ENCODE assay signal across 1 cellular context in the genomic region with DNA sequence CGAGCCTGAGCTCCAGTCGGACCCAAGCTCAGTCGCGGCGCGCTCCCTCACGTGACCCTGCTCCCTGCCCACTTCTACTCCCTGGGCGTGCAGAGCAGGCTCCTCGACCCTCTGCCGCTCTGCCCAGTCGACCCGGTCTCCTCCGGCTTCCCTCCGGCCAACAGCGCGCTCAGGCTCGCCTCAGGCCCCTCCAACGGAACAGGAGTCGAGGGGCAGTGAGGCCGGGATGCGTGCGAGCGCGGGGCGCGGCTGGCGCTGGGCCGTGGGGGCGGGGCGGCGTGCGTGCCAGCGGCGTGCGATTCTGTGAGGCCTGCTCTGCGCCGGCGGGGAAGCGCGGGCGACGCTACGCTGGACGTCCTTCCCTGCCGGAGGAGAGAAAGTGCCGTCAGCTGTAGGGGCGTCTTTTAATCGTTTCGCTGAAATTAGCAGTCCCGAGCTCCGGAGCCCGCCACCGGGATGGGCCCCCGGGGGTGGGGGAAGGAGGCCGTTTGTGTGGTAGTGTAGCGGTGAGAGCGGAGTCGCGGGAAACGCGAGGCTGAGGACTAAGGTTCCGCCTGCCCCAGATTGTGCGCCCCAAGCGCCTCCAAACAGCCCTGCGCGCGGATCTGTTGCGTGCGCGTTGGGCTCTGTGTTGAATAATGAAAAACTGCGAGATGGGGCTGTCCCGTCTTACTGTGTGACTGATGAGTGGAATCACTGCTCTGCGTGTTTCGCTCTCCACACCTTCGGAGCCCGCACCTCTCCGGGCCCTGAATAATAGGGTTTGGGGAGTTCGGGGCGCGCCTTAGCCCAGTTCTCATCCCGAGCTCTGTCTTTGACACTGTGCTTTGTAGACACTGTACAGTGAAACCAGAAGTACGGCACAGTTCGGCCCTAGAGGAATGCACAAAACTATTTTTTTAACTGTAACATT.
TF ChIP-seq lines count a peak whose summit lies in the region.

A gene with protein sequence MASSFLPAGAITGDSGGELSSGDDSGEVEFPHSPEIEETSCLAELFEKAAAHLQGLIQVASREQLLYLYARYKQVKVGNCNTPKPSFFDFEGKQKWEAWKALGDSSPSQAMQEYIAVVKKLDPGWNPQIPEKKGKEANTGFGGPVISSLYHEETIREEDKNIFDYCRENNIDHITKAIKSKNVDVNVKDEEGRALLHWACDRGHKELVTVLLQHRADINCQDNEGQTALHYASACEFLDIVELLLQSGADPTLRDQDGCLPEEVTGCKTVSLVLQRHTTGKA (minus strand): TSS at position 217 of the 913 bp plus-strand sequence. CDS start 311 bp downstream, outside the sequence.

TF ChIP-seq in HepG2, 621 proteins besides CTCF, POLR2A, EP300 and RAD21 (continued from another document and continues in another):
- TF ChIP-seq, protein P1, sequence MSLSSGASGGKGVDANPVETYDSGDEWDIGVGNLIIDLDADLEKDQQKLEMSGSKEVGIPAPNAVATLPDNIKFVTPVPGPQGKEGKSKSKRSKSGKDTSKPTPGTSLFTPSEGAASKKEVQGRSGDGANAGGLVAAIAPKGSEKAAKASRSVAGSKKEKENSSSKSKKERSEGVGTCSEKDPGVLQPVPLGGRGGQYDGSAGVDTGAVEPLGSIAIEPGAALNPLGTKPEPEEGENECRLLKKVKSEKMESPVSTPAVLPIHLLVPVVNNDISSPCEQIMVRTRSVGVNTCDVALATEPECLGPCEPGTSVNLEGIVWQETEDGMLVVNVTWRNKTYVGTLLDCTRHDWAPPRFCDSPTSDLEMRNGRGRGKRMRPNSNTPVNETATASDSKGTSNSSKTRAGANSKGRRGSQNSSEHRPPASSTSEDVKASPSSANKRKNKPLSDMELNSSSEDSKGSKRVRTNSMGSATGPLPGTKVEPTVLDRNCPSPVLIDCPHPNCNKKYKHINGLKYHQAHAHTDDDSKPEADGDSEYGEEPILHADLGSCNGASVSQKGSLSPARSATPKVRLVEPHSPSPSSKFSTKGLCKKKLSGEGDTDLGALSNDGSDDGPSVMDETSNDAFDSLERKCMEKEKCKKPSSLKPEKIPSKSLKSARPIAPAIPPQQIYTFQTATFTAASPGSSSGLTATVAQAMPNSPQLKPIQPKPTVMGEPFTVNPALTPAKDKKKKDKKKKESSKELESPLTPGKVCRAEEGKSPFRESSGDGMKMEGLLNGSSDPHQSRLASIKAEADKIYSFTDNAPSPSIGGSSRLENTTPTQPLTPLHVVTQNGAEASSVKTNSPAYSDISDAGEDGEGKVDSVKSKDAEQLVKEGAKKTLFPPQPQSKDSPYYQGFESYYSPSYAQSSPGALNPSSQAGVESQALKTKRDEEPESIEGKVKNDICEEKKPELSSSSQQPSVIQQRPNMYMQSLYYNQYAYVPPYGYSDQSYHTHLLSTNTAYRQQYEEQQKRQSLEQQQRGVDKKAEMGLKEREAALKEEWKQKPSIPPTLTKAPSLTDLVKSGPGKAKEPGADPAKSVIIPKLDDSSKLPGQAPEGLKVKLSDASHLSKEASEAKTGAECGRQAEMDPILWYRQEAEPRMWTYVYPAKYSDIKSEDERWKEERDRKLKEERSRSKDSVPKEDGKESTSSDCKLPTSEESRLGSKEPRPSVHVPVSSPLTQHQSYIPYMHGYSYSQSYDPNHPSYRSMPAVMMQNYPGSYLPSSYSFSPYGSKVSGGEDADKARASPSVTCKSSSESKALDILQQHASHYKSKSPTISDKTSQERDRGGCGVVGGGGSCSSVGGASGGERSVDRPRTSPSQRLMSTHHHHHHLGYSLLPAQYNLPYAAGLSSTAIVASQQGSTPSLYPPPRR (CRISPR knock-in tag; IDR thresholded peaks at IDR 0.05; ENCODE audit: borderline replicate concordance), result 0 out of 2 replicates have a peak, but pooled peaks have one; percentile 19
- TF ChIP-seq MTF1 (CRISPR knock-in tag; IDR thresholded peaks at IDR 0.05), result peak; percentile 88
- peak; percentile 88; the same call in 1 of the 2 replicates for TF ChIP-seq ZNF670 (CRISPR knock-in tag; IDR thresholded peaks at IDR 0.05; ENCODE audit: borderline replicate concordance)
- 0 out of 2 replicates have a peak, but pooled peaks have one; percentile 52 for TF ChIP-seq SIN3A (IDR thresholded peaks at IDR 0.05; ENCODE audit: borderline replicate concordance, low read depth, low read length)
- peak; percentile 19; the same call in 1 of the 2 replicates for TF ChIP-seq ATF2 (CRISPR knock-in tag; IDR thresholded peaks at IDR 0.05)
- peak; percentile 85 for TF ChIP-seq FOXC1 (CRISPR knock-in tag; IDR thresholded peaks at IDR 0.05; ENCODE audit: borderline replicate concordance)
- 0 out of 2 replicates have a peak, but pooled peaks have one; percentile 12 for TF ChIP-seq ZNF180 (CRISPR knock-in tag; IDR thresholded peaks at IDR 0.05; ENCODE audit: borderline replicate concordance, low read depth)
- TF ChIP-seq ZNF615 (CRISPR knock-in tag; IDR thresholded peaks at IDR 0.05; ENCODE audit: borderline replicate concordance), result no peak; the same call in 1 of the 2 replicates
- TF ChIP-seq REL (CRISPR knock-in tag; conservative IDR thresholded peaks at IDR 0.05), result peak; percentile 95
- TF ChIP-seq NFATC3 (CRISPR knock-in tag; IDR thresholded peaks at IDR 0.05), result peak; percentile 38; the same call in 1 of the 2 replicates
- TF ChIP-seq, protein P2, sequence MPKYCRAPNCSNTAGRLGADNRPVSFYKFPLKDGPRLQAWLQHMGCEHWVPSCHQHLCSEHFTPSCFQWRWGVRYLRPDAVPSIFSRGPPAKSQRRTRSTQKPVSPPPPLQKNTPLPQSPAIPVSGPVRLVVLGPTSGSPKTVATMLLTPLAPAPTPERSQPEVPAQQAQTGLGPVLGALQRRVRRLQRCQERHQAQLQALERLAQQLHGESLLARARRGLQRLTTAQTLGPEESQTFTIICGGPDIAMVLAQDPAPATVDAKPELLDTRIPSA (CRISPR knock-in tag; IDR thresholded peaks at IDR 0.05; ENCODE audit: borderline replicate concordance), result peak; percentile 94; the same call in 1 of the 2 replicates
- peak; percentile 91 for TF ChIP-seq TEAD2 (CRISPR knock-in tag; IDR thresholded peaks at IDR 0.05)
- no peak for TF ChIP-seq ZNF513 (CRISPR knock-in tag; conservative IDR thresholded peaks at IDR 0.05)
- peak; percentile 88; the same call in 1 of the 2 replicates for TF ChIP-seq ZNF816 (CRISPR knock-in tag; IDR thresholded peaks at IDR 0.05; ENCODE audit: borderline replicate concordance)
- TF ChIP-seq E2F1 (CRISPR knock-in tag; IDR thresholded peaks at IDR 0.05), result peak; percentile 80
- TF ChIP-seq GRHL1 (CRISPR knock-in tag; conservative IDR thresholded peaks at IDR 0.05), result peak; percentile 47; the same call in 1 of the 2 replicates
- peak; percentile 89; the same call in 1 of the 2 replicates for TF ChIP-seq ZNF570 (CRISPR knock-in tag; IDR thresholded peaks at IDR 0.05; ENCODE audit: borderline replicate concordance)
- TF ChIP-seq WIZ (CRISPR knock-in tag; IDR thresholded peaks at IDR 0.05), result no peak
- peak; percentile 91; the same call in 1 of the 2 replicates for TF ChIP-seq ZBTB38 (CRISPR knock-in tag; IDR thresholded peaks at IDR 0.05)
- peak; percentile 54; the same call in 1 of the 2 replicates for TF ChIP-seq PCBP1 (IDR thresholded peaks at IDR 0.05; ENCODE audit: borderline replicate concordance, low read depth, low read length)
- TF ChIP-seq ZSCAN25 (CRISPR knock-in tag; IDR thresholded peaks at IDR 0.05), result peak; percentile 73
- peak; percentile 16; the same call in 1 of the 2 replicates for TF ChIP-seq ZNF747 (CRISPR knock-in tag; IDR thresholded peaks at IDR 0.05; ENCODE audit: borderline replicate concordance)
- TF ChIP-seq, protein P3, sequence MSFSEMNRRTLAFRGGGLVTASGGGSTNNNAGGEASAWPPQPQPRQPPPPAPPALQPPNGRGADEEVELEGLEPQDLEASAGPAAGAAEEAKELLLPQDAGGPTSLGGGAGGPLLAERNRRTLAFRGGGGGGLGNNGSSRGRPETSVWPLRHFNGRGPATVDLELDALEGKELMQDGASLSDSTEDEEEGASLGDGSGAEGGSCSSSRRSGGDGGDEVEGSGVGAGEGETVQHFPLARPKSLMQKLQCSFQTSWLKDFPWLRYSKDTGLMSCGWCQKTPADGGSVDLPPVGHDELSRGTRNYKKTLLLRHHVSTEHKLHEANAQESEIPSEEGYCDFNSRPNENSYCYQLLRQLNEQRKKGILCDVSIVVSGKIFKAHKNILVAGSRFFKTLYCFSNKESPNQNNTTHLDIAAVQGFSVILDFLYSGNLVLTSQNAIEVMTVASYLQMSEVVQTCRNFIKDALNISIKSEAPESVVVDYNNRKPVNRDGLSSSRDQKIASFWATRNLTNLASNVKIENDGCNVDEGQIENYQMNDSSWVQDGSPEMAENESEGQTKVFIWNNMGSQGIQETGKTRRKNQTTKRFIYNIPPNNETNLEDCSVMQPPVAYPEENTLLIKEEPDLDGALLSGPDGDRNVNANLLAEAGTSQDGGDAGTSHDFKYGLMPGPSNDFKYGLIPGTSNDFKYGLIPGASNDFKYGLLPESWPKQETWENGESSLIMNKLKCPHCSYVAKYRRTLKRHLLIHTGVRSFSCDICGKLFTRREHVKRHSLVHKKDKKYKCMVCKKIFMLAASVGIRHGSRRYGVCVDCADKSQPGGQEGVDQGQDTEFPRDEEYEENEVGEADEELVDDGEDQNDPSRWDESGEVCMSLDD (CRISPR knock-in tag; IDR thresholded peaks at IDR 0.05; ENCODE audit: borderline replicate concordance), result peak; percentile 86
- no peak for TF ChIP-seq ZNF550 (CRISPR knock-in tag; IDR thresholded peaks at IDR 0.05; ENCODE audit: borderline replicate concordance)
- TF ChIP-seq, protein P4, sequence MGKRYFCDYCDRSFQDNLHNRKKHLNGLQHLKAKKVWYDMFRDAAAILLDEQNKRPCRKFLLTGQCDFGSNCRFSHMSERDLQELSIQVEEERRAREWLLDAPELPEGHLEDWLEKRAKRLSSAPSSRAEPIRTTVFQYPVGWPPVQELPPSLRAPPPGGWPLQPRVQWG (CRISPR knock-in tag; IDR thresholded peaks at IDR 0.05; ENCODE audit: borderline replicate concordance, low read depth), result peak; percentile 68; the same call in 1 of the 2 replicates
- TF ChIP-seq CREB1 (IDR thresholded peaks at IDR 0.05), result no peak
- no peak for TF ChIP-seq CREB1 (CRISPR knock-in tag; IDR thresholded peaks at IDR 0.05)
- TF ChIP-seq ZNF30 (CRISPR knock-in tag; IDR thresholded peaks at IDR 0.05), result no peak
- TF ChIP-seq CHCHD3 (CRISPR knock-in tag; IDR thresholded peaks at IDR 0.05), result 0 out of 2 replicates have a peak, but pooled peaks have one; percentile 90
- TF ChIP-seq FOXJ3 (CRISPR knock-in tag; IDR thresholded peaks at IDR 0.05; ENCODE audit: borderline replicate concordance), result peak; percentile 71; the same call in 1 of the 2 replicates
